Comparison of ENCODE assay signal across 1 cellular context in the genomic region with DNA sequence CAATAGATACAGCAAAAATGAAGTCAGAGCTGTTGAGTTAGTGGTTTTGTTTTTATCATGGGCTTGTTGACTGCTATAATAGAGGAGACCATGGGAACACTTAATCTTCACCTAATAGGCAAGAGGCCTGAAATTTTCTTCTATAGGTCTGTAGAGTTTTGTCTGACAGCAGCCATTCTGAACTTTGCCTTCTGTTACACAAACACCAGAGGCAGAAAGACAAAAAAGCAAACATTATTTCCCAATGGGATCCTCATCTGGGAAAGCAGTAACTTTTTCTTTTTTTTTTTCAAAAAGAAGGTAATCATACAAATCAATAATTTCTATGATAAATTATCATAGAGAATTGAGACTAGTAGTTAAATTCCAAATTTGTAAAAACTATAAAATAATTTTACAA.
TF ChIP-seq lines count a peak whose summit lies in the region.

No MANE protein-coding gene starts in this region.

TF ChIP-seq in HepG2, 621 proteins besides CTCF, POLR2A, EP300 and RAD21 (continued from another document and continues in another):
- TF ChIP-seq, protein P1, sequence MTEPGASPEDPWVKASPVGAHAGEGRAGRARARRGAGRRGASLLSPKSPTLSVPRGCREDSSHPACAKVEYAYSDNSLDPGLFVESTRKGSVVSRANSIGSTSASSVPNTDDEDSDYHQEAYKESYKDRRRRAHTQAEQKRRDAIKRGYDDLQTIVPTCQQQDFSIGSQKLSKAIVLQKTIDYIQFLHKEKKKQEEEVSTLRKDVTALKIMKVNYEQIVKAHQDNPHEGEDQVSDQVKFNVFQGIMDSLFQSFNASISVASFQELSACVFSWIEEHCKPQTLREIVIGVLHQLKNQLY (CRISPR knock-in tag; IDR thresholded peaks at IDR 0.05), result no peak
- no peak for TF ChIP-seq SMARCC2 (IDR thresholded peaks at IDR 0.05)
- TF ChIP-seq ZNF597 (CRISPR knock-in tag; IDR thresholded peaks at IDR 0.05), result no peak
- TF ChIP-seq, protein P2, sequence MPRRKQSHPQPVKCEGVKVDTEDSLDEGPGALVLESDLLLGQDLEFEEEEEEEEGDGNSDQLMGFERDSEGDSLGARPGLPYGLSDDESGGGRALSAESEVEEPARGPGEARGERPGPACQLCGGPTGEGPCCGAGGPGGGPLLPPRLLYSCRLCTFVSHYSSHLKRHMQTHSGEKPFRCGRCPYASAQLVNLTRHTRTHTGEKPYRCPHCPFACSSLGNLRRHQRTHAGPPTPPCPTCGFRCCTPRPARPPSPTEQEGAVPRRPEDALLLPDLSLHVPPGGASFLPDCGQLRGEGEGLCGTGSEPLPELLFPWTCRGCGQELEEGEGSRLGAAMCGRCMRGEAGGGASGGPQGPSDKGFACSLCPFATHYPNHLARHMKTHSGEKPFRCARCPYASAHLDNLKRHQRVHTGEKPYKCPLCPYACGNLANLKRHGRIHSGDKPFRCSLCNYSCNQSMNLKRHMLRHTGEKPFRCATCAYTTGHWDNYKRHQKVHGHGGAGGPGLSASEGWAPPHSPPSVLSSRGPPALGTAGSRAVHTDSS (CRISPR knock-in tag; conservative IDR thresholded peaks at IDR 0.05), result no peak
- TF ChIP-seq, protein P3, sequence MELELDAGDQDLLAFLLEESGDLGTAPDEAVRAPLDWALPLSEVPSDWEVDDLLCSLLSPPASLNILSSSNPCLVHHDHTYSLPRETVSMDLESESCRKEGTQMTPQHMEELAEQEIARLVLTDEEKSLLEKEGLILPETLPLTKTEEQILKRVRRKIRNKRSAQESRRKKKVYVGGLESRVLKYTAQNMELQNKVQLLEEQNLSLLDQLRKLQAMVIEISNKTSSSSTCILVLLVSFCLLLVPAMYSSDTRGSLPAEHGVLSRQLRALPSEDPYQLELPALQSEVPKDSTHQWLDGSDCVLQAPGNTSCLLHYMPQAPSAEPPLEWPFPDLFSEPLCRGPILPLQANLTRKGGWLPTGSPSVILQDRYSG (CRISPR knock-in tag; IDR thresholded peaks at IDR 0.05), result no peak
- no peak for TF ChIP-seq BHLHE40 (IDR thresholded peaks at IDR 0.05; ENCODE audit: low read length)
- no peak for TF ChIP-seq ZBTB8A (CRISPR knock-in tag; IDR thresholded peaks at IDR 0.05; ENCODE audit: borderline replicate concordance, low read depth)
- TF ChIP-seq, protein P4, sequence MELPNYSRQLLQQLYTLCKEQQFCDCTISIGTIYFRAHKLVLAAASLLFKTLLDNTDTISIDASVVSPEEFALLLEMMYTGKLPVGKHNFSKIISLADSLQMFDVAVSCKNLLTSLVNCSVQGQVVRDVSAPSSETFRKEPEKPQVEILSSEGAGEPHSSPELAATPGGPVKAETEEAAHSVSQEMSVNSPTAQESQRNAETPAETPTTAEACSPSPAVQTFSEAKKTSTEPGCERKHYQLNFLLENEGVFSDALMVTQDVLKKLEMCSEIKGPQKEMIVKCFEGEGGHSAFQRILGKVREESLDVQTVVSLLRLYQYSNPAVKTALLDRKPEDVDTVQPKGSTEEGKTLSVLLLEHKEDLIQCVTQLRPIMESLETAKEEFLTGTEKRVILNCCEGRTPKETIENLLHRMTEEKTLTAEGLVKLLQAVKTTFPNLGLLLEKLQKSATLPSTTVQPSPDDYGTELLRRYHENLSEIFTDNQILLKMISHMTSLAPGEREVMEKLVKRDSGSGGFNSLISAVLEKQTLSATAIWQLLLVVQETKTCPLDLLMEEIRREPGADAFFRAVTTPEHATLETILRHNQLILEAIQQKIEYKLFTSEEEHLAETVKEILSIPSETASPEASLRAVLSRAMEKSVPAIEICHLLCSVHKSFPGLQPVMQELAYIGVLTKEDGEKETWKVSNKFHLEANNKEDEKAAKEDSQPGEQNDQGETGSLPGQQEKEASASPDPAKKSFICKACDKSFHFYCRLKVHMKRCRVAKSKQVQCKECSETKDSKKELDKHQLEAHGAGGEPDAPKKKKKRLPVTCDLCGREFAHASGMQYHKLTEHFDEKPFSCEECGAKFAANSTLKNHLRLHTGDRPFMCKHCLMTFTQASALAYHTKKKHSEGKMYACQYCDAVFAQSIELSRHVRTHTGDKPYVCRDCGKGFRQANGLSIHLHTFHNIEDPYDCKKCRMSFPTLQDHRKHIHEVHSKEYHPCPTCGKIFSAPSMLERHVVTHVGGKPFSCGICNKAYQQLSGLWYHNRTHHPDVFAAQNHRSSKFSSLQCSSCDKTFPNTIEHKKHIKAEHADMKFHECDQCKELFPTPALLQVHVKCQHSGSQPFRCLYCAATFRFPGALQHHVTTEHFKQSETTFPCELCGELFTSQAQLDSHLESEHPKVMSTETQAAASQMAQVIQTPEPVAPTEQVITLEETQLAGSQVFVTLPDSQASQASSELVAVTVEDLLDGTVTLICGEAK (IDR thresholded peaks at IDR 0.05), result no peak
- TF ChIP-seq, protein P4 (CRISPR knock-in tag; IDR thresholded peaks at IDR 0.05), result no peak
- no peak for TF ChIP-seq KLF11 (CRISPR knock-in tag; IDR thresholded peaks at IDR 0.05)
- TF ChIP-seq ZMYM3 (CRISPR knock-in tag; IDR thresholded peaks at IDR 0.05), result no peak
- no peak for TF ChIP-seq GTF2F1 (IDR thresholded peaks at IDR 0.05; ENCODE audit: low read length)
- TF ChIP-seq, protein P5, sequence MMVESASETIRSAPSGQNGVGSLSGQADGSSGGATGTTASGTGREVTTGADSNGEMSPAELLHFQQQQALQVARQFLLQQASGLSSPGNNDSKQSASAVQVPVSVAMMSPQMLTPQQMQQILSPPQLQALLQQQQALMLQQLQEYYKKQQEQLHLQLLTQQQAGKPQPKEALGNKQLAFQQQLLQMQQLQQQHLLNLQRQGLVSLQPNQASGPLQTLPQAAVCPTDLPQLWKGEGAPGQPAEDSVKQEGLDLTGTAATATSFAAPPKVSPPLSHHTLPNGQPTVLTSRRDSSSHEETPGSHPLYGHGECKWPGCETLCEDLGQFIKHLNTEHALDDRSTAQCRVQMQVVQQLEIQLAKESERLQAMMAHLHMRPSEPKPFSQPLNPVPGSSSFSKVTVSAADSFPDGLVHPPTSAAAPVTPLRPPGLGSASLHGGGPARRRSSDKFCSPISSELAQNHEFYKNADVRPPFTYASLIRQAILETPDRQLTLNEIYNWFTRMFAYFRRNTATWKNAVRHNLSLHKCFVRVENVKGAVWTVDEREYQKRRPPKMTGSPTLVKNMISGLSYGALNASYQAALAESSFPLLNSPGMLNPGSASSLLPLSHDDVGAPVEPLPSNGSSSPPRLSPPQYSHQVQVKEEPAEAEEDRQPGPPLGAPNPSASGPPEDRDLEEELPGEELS (CRISPR knock-in tag; IDR thresholded peaks at IDR 0.05), result no peak
- no peak for TF ChIP-seq SRSF9 (IDR thresholded peaks at IDR 0.05; ENCODE audit: borderline replicate concordance, insufficient read depth, low read depth, low read length, poor library complexity, severe bottlenecking)
- no peak for TF ChIP-seq U2AF1 (optimal IDR thresholded peaks at IDR 0.05; ENCODE audit: low read depth, low read length)
- TF ChIP-seq, protein P6, sequence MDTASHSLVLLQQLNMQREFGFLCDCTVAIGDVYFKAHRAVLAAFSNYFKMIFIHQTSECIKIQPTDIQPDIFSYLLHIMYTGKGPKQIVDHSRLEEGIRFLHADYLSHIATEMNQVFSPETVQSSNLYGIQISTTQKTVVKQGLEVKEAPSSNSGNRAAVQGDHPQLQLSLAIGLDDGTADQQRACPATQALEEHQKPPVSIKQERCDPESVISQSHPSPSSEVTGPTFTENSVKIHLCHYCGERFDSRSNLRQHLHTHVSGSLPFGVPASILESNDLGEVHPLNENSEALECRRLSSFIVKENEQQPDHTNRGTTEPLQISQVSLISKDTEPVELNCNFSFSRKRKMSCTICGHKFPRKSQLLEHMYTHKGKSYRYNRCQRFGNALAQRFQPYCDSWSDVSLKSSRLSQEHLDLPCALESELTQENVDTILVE (CRISPR knock-in tag; IDR thresholded peaks at IDR 0.05), result no peak
- TF ChIP-seq, protein P7, sequence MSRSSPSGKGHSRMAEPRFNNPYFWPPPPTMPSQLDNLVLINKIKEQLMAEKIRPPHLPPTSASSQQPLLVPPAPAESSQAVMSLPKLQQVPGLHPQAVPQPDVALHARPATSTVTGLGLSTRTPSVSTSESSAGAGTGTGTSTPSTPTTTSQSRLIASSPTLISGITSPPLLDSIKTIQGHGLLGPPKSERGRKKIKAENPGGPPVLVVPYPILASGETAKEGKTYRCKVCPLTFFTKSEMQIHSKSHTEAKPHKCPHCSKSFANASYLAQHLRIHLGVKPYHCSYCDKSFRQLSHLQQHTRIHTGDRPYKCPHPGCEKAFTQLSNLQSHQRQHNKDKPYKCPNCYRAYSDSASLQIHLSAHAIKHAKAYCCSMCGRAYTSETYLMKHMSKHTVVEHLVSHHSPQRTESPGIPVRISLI (CRISPR knock-in tag; IDR thresholded peaks at IDR 0.05; ENCODE audit: borderline replicate concordance), result peak; percentile 43; the same call in 1 of the 2 replicates
- TF ChIP-seq, protein P8, sequence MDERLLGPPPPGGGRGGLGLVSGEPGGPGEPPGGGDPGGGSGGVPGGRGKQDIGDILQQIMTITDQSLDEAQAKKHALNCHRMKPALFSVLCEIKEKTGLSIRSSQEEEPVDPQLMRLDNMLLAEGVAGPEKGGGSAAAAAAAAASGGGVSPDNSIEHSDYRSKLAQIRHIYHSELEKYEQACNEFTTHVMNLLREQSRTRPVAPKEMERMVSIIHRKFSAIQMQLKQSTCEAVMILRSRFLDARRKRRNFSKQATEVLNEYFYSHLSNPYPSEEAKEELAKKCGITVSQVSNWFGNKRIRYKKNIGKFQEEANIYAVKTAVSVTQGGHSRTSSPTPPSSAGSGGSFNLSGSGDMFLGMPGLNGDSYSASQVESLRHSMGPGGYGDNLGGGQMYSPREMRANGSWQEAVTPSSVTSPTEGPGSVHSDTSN (CRISPR knock-in tag; IDR thresholded peaks at IDR 0.05), result no peak
- TF ChIP-seq, protein P9, sequence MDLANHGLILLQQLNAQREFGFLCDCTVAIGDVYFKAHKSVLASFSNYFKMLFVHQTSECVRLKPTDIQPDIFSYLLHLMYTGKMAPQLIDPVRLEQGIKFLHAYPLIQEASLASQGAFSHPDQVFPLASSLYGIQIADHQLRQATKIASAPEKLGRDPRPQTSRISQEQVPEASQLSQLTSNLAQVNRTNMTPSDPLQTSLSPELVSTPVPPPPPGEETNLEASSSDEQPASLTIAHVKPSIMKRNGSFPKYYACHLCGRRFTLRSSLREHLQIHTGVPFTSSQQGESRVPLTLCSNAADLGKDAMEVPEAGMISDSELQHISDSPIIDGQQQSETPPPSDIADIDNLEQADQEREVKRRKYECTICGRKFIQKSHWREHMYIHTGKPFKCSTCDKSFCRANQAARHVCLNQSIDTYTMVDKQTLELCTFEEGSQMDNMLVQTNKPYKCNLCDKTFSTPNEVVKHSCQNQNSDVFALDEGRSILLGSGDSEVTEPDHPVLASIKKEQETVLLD (CRISPR knock-in tag; IDR thresholded peaks at IDR 0.05; ENCODE audit: low read depth), result no peak
- no peak for TF ChIP-seq HIVEP1 (CRISPR knock-in tag; IDR thresholded peaks at IDR 0.05)
- no peak for TF ChIP-seq PRMT3 (CRISPR knock-in tag; IDR thresholded peaks at IDR 0.05; ENCODE audit: borderline replicate concordance, low read depth)
- no peak for TF ChIP-seq PHB2 (IDR thresholded peaks at IDR 0.05; ENCODE audit: partially characterized antibody)
- no peak for TF ChIP-seq ZNF777 (CRISPR knock-in tag; IDR thresholded peaks at IDR 0.05)
- no peak for TF ChIP-seq FOSL1 (CRISPR knock-in tag; IDR thresholded peaks at IDR 0.05; ENCODE audit: borderline replicate concordance)
- no peak for TF ChIP-seq CHD2 (IDR thresholded peaks at IDR 0.05; ENCODE audit: low read depth, low read length)
- TF ChIP-seq, protein P10, sequence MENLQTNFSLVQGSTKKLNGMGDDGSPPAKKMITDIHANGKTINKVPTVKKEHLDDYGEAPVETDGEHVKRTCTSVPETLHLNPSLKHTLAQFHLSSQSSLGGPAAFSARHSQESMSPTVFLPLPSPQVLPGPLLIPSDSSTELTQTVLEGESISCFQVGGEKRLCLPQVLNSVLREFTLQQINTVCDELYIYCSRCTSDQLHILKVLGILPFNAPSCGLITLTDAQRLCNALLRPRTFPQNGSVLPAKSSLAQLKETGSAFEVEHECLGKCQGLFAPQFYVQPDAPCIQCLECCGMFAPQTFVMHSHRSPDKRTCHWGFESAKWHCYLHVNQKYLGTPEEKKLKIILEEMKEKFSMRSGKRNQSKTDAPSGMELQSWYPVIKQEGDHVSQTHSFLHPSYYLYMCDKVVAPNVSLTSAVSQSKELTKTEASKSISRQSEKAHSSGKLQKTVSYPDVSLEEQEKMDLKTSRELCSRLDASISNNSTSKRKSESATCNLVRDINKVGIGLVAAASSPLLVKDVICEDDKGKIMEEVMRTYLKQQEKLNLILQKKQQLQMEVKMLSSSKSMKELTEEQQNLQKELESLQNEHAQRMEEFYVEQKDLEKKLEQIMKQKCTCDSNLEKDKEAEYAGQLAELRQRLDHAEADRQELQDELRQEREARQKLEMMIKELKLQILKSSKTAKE (CRISPR knock-in tag; IDR thresholded peaks at IDR 0.05; ENCODE audit: borderline replicate concordance), result no peak
- TF ChIP-seq ERF (CRISPR knock-in tag; IDR thresholded peaks at IDR 0.05), result no peak
- TF ChIP-seq DNMT3B (CRISPR knock-in tag; conservative IDR thresholded peaks at IDR 0.05), result no peak
- TF ChIP-seq HNF4A (CRISPR knock-in tag; IDR thresholded peaks at IDR 0.05), result peak; percentile 90
